In the genomic region with DNA sequence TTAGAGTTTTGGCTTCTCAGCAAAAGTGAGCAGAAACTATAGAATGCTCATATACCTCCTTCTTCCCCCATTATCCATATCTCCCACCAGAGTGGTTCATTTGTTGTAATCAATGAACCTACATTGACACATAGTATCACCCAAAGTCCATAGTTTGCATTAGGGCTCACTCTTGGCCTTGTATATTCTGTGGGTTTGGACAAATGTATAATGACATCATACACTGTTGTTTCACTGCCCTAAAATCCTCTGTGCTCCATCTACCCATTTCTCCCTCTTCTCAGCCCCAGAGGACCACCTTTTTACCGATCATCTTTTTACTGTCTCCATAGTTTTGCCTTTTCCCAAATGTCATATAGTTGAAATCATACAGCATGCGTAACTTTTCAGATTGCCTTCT, we compare ENCODE assay signal across 1 cellular context.
TF ChIP-seq lines count a peak whose summit lies in the region.

No MANE protein-coding gene starts in this region.

TF ChIP-seq in H1, 55 proteins besides CTCF, POLR2A, EP300 and RAD21:
- TF ChIP-seq NANOG (IDR thresholded peaks at IDR 0.05; ENCODE audit: insufficient read depth, low read depth, low read length, poor library complexity, severe bottlenecking) (no peak), BRCA1 (IDR thresholded peaks at IDR 0.05; ENCODE audit: low read depth, low read length) (no peak), SIN3A (conservative IDR thresholded peaks at IDR 0.05 in 1 of 2, IDR thresholded peaks at IDR 0.05 in 1 of 2; ENCODE audit: low read depth in 1 of 2, low read length in 2 of 2) (no peak), SP4 (IDR thresholded peaks at IDR 0.05; ENCODE audit: low read length) (no peak), FOSL1 (IDR thresholded peaks at IDR 0.05; ENCODE audit: insufficient read depth, low read depth, low read length) (no peak), CHD1 (IDR thresholded peaks at IDR 0.05; ENCODE audit: low read depth, low read length) (no peak), ZNF274 (IDR thresholded peaks at IDR 0.05; ENCODE audit: borderline replicate concordance, extremely low read depth, low read length) (no peak), CBX5 (IDR thresholded peaks at IDR 0.05; ENCODE audit: low read depth, low read length) (no peak), CHD2 (IDR thresholded peaks at IDR 0.05; ENCODE audit: low read length) (no peak), BCL11A (IDR thresholded peaks at IDR 0.05; ENCODE audit: low read depth in 2 of 2, low read length in 2 of 2) (no peak), GABPA (IDR thresholded peaks at IDR 0.05; ENCODE audit: borderline replicate concordance, insufficient read depth, low read length) (no peak), CREB1 (IDR thresholded peaks at IDR 0.05) (no peak), POU5F1 (IDR thresholded peaks at IDR 0.05; ENCODE audit: low read depth, low read length) (no peak), MAFK (IDR thresholded peaks at IDR 0.05; ENCODE audit: low read depth, low read length) (no peak)
- TF ChIP-seq, protein P1, sequence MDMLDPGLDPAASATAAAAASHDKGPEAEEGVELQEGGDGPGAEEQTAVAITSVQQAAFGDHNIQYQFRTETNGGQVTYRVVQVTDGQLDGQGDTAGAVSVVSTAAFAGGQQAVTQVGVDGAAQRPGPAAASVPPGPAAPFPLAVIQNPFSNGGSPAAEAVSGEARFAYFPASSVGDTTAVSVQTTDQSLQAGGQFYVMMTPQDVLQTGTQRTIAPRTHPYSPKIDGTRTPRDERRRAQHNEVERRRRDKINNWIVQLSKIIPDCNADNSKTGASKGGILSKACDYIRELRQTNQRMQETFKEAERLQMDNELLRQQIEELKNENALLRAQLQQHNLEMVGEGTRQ (IDR thresholded peaks at IDR 0.05; ENCODE audit: low read length): no peak
- TF ChIP-seq, protein P2, sequence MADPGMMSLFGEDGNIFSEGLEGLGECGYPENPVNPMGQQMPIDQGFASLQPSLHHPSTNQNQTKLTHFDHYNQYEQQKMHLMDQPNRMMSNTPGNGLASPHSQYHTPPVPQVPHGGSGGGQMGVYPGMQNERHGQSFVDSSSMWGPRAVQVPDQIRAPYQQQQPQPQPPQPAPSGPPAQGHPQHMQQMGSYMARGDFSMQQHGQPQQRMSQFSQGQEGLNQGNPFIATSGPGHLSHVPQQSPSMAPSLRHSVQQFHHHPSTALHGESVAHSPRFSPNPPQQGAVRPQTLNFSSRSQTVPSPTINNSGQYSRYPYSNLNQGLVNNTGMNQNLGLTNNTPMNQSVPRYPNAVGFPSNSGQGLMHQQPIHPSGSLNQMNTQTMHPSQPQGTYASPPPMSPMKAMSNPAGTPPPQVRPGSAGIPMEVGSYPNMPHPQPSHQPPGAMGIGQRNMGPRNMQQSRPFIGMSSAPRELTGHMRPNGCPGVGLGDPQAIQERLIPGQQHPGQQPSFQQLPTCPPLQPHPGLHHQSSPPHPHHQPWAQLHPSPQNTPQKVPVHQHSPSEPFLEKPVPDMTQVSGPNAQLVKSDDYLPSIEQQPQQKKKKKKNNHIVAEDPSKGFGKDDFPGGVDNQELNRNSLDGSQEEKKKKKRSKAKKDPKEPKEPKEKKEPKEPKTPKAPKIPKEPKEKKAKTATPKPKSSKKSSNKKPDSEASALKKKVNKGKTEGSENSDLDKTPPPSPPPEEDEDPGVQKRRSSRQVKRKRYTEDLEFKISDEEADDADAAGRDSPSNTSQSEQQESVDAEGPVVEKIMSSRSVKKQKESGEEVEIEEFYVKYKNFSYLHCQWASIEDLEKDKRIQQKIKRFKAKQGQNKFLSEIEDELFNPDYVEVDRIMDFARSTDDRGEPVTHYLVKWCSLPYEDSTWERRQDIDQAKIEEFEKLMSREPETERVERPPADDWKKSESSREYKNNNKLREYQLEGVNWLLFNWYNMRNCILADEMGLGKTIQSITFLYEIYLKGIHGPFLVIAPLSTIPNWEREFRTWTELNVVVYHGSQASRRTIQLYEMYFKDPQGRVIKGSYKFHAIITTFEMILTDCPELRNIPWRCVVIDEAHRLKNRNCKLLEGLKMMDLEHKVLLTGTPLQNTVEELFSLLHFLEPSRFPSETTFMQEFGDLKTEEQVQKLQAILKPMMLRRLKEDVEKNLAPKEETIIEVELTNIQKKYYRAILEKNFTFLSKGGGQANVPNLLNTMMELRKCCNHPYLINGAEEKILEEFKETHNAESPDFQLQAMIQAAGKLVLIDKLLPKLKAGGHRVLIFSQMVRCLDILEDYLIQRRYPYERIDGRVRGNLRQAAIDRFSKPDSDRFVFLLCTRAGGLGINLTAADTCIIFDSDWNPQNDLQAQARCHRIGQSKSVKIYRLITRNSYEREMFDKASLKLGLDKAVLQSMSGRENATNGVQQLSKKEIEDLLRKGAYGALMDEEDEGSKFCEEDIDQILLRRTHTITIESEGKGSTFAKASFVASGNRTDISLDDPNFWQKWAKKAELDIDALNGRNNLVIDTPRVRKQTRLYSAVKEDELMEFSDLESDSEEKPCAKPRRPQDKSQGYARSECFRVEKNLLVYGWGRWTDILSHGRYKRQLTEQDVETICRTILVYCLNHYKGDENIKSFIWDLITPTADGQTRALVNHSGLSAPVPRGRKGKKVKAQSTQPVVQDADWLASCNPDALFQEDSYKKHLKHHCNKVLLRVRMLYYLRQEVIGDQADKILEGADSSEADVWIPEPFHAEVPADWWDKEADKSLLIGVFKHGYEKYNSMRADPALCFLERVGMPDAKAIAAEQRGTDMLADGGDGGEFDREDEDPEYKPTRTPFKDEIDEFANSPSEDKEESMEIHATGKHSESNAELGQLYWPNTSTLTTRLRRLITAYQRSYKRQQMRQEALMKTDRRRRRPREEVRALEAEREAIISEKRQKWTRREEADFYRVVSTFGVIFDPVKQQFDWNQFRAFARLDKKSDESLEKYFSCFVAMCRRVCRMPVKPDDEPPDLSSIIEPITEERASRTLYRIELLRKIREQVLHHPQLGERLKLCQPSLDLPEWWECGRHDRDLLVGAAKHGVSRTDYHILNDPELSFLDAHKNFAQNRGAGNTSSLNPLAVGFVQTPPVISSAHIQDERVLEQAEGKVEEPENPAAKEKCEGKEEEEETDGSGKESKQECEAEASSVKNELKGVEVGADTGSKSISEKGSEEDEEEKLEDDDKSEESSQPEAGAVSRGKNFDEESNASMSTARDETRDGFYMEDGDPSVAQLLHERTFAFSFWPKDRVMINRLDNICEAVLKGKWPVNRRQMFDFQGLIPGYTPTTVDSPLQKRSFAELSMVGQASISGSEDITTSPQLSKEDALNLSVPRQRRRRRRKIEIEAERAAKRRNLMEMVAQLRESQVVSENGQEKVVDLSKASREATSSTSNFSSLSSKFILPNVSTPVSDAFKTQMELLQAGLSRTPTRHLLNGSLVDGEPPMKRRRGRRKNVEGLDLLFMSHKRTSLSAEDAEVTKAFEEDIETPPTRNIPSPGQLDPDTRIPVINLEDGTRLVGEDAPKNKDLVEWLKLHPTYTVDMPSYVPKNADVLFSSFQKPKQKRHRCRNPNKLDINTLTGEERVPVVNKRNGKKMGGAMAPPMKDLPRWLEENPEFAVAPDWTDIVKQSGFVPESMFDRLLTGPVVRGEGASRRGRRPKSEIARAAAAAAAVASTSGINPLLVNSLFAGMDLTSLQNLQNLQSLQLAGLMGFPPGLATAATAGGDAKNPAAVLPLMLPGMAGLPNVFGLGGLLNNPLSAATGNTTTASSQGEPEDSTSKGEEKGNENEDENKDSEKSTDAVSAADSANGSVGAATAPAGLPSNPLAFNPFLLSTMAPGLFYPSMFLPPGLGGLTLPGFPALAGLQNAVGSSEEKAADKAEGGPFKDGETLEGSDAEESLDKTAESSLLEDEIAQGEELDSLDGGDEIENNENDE (IDR thresholded peaks at IDR 0.05; ENCODE audit: insufficient replicate concordance, low read length): no peak
- TF ChIP-seq, protein P3, sequence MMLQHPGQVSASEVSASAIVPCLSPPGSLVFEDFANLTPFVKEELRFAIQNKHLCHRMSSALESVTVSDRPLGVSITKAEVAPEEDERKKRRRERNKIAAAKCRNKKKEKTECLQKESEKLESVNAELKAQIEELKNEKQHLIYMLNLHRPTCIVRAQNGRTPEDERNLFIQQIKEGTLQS (IDR thresholded peaks at IDR 0.05; ENCODE audit: insufficient read depth, low read depth, low read length): no peak
TF ChIP-seq in H1: peak in this region for 0.
